In genomic region chr19:43526884-43527859, GRCh38 we compare ENCODE assay signal across 1 cellular context.
TF ChIP-seq lines count a peak whose summit lies in the region.

TSS of gene ETHE1 (minus strand) at chr19:43527201. CDS start at chr19:43527177, 24 bp downstream.

TF ChIP-seq in K562, 482 proteins besides CTCF, POLR2A, EP300 and RAD21 (continued from another document and continues in another):
- TF ChIP-seq, protein P1, sequence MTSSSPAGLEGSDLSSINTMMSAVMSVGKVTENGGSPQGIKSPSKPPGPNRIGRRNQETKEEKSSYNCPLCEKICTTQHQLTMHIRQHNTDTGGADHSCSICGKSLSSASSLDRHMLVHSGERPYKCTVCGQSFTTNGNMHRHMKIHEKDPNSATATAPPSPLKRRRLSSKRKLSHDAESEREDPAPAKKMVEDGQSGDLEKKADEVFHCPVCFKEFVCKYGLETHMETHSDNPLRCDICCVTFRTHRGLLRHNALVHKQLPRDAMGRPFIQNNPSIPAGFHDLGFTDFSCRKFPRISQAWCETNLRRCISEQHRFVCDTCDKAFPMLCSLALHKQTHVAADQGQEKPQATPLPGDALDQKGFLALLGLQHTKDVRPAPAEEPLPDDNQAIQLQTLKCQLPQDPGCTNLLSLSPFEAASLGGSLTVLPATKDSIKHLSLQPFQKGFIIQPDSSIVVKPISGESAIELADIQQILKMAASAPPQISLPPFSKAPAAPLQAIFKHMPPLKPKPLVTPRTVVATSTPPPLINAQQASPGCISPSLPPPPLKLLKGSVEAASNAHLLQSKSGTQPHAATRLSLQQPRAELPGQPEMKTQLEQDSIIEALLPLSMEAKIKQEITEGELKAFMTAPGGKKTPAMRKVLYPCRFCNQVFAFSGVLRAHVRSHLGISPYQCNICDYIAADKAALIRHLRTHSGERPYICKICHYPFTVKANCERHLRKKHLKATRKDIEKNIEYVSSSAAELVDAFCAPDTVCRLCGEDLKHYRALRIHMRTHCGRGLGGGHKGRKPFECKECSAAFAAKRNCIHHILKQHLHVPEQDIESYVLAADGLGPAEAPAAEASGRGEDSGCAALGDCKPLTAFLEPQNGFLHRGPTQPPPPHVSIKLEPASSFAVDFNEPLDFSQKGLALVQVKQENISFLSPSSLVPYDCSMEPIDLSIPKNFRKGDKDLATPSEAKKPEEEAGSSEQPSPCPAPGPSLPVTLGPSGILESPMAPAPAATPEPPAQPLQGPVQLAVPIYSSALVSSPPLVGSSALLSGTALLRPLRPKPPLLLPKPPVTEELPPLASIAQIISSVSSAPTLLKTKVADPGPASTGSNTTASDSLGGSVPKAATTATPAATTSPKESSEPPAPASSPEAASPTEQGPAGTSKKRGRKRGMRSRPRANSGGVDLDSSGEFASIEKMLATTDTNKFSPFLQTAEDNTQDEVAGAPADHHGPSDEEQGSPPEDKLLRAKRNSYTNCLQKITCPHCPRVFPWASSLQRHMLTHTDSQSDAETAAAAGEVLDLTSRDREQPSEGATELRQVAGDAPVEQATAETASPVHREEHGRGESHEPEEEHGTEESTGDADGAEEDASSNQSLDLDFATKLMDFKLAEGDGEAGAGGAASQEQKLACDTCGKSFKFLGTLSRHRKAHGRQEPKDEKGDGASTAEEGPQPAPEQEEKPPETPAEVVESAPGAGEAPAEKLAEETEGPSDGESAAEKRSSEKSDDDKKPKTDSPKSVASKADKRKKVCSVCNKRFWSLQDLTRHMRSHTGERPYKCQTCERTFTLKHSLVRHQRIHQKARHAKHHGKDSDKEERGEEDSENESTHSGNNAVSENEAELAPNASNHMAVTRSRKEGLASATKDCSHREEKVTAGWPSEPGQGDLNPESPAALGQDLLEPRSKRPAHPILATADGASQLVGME (CRISPR knock-in tag; IDR thresholded peaks at IDR 0.05) = no peak
- TF ChIP-seq ELF4 (CRISPR knock-in tag; IDR thresholded peaks at IDR 0.05) (no peak), STAG1 (CRISPR knock-in tag; IDR thresholded peaks at IDR 0.05; ENCODE audit: borderline replicate concordance) (no peak), MYC (IDR thresholded peaks at IDR 0.05; ENCODE audit: low read depth, low read length) (no peak), MYC (CRISPR knock-in tag; IDR thresholded peaks at IDR 0.05; ENCODE audit: borderline replicate concordance, low read depth) (no peak), FOXK2 (conservative IDR thresholded peaks at IDR 0.05 in 1 of 2, IDR thresholded peaks at IDR 0.05 in 1 of 2; ENCODE audit: low read depth in 2 of 2) (no peak), SREBF2 (CRISPR knock-in tag; IDR thresholded peaks at IDR 0.05) (no peak), HDAC8 (tag; IDR thresholded peaks at IDR 0.05) (no peak), TAF15 (IDR thresholded peaks at IDR 0.05; ENCODE audit: low read depth, low read length) (no peak), TAF9B (IDR thresholded peaks at IDR 0.05; ENCODE audit: partially characterized antibody) (no peak), TAF1 (IDR thresholded peaks at IDR 0.05; ENCODE audit: control insufficient read depth, extremely low read depth, insufficient read depth, low read length, severe bottlenecking) (peak; percentile 54), ZNF778 (CRISPR knock-in tag; IDR thresholded peaks at IDR 0.05) (no peak), HIVEP1 (CRISPR knock-in tag; IDR thresholded peaks at IDR 0.05) (no peak), HMG20A (CRISPR knock-in tag; conservative IDR thresholded peaks at IDR 0.05) (no peak), ZNF324 (CRISPR knock-in tag; IDR thresholded peaks at IDR 0.05) (no peak), DIDO1 (tag; IDR thresholded peaks at IDR 0.05; ENCODE audit: low read depth) (no peak), E2F6 (IDR thresholded peaks at IDR 0.05; ENCODE audit: borderline replicate concordance in 1 of 2, extremely low read depth in 1 of 2, insufficient read depth in 1 of 2, insufficient read length in 1 of 2, low read depth in 1 of 2, low read length in 1 of 2, poor library complexity in 1 of 2, severe bottlenecking in 1 of 2) (peak; percentile 47 to 81), SNAPC5 (CRISPR knock-in tag; IDR thresholded peaks at IDR 0.05) (no peak), GMEB1 (CRISPR knock-in tag; IDR thresholded peaks at IDR 0.05) (peak; percentile 39; the same call in 1 of the 2 replicates), SIRT6 (IDR thresholded peaks at IDR 0.05; ENCODE audit: low read depth, low read length) (no peak), ADNP (tag; IDR thresholded peaks at IDR 0.05) (no peak), SUPT5H (IDR thresholded peaks at IDR 0.05) (peak; percentile 72), NCOR1 (IDR thresholded peaks at IDR 0.05) (no peak), ZNF740 (CRISPR knock-in tag; IDR thresholded peaks at IDR 0.05) (no peak), ZNF740 (tag; IDR thresholded peaks at IDR 0.05) (no peak), JUND (IDR thresholded peaks at IDR 0.05; ENCODE audit: borderline replicate concordance, low read depth, low read length) (no peak), JUND (tag; IDR thresholded peaks at IDR 0.05; ENCODE audit: borderline replicate concordance, low read depth, low read length) (no peak), TFAP4 (CRISPR knock-in tag; IDR thresholded peaks at IDR 0.05; ENCODE audit: borderline replicate concordance) (peak; percentile 60; the same call in 1 of the 2 replicates), SRSF9 (IDR thresholded peaks at IDR 0.05; ENCODE audit: borderline replicate concordance, low read depth, low read length) (no peak), SMARCC2 (IDR thresholded peaks at IDR 0.05; ENCODE audit: low read depth) (no peak), ZNF384 (IDR thresholded peaks at IDR 0.05; ENCODE audit: low read depth, low read length) (no peak), DACH1 (IDR thresholded peaks at IDR 0.05; ENCODE audit: partially characterized antibody) (no peak), ZNF212 (CRISPR knock-in tag; IDR thresholded peaks at IDR 0.05) (no peak), NR2C2 (CRISPR knock-in tag; IDR thresholded peaks at IDR 0.05) (no peak), NR2C2 (tag; IDR thresholded peaks at IDR 0.05) (peak; percentile 93), RB1 (IDR thresholded peaks at IDR 0.05; ENCODE audit: low read depth) (peak; percentile 62; the same call in 1 of the 2 replicates), HMGN3 (IDR thresholded peaks at IDR 0.05; ENCODE audit: borderline replicate concordance, extremely low read depth, insufficient read length, low read depth, low read length) (peak; percentile 55)
- TF ChIP-seq, protein P2, sequence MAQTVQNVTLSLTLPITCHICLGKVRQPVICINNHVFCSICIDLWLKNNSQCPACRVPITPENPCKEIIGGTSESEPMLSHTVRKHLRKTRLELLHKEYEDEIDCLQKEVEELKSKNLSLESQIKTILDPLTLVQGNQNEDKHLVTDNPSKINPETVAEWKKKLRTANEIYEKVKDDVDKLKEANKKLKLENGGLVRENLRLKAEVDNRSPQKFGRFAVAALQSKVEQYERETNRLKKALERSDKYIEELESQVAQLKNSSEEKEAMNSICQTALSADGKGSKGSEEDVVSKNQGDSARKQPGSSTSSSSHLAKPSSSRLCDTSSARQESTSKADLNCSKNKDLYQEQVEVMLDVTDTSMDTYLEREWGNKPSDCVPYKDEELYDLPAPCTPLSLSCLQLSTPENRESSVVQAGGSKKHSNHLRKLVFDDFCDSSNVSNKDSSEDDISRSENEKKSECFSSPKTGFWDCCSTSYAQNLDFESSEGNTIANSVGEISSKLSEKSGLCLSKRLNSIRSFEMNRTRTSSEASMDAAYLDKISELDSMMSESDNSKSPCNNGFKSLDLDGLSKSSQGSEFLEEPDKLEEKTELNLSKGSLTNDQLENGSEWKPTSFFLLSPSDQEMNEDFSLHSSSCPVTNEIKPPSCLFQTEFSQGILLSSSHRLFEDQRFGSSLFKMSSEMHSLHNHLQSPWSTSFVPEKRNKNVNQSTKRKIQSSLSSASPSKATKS (CRISPR knock-in tag; IDR thresholded peaks at IDR 0.05) = no peak
- TF ChIP-seq, protein P3, sequence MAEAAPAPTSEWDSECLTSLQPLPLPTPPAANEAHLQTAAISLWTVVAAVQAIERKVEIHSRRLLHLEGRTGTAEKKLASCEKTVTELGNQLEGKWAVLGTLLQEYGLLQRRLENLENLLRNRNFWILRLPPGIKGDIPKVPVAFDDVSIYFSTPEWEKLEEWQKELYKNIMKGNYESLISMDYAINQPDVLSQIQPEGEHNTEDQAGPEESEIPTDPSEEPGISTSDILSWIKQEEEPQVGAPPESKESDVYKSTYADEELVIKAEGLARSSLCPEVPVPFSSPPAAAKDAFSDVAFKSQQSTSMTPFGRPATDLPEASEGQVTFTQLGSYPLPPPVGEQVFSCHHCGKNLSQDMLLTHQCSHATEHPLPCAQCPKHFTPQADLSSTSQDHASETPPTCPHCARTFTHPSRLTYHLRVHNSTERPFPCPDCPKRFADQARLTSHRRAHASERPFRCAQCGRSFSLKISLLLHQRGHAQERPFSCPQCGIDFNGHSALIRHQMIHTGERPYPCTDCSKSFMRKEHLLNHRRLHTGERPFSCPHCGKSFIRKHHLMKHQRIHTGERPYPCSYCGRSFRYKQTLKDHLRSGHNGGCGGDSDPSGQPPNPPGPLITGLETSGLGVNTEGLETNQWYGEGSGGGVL (CRISPR knock-in tag; IDR thresholded peaks at IDR 0.05) = no peak
- TF ChIP-seq, protein P4, sequence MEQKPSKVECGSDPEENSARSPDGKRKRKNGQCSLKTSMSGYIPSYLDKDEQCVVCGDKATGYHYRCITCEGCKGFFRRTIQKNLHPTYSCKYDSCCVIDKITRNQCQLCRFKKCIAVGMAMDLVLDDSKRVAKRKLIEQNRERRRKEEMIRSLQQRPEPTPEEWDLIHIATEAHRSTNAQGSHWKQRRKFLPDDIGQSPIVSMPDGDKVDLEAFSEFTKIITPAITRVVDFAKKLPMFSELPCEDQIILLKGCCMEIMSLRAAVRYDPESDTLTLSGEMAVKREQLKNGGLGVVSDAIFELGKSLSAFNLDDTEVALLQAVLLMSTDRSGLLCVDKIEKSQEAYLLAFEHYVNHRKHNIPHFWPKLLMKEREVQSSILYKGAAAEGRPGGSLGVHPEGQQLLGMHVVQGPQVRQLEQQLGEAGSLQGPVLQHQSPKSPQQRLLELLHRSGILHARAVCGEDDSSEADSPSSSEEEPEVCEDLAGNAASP (IDR thresholded peaks at IDR 0.05) = no peak
